1 cellular context compared by ENCODE assay signal in the genomic region with DNA sequence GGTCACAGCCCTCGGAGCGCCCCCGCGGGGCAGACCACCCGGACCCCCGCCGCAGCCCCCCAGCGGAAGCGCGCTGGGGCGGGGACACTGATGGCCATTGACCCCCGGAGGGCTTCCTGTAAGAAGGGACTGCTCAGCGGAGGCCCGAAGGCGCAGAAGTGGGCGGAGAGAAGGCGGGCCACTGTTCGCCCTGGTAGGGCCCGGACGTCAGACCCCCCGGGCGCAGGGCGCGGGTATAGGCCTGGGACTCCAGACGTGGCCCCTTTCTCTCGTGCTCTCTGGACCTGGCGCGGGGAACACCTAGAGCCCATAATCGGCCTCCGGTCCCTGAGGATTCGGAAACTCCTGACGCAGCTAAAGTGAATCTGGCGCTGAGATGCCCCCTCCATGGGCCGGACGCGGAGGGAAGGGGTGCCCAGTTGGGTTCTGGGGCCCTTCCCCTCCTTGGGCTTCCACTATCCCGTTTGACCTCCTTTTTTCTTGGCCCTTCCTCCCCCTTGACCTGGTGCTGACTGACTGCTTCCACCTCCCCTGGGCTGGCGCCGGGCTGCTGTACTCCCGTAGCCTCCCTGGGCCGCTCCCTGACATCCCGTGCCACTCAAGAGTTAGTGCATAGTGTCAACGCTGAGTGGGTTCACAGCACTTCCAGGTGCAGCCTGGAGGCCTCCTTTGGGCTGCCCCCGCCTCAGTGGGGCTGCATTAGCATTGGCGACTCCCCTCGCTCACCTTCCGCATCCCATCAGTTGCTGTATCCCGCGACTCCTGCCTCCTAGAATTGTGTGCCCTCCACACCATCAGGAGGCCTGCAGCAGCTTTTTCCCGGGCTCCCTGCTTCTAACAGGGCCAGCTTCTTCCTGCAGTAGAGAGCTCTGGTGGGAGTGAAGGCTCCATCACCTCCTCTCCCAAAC.
TF ChIP-seq lines count a peak whose summit lies in the region.

No MANE protein-coding gene starts in this region.

TF ChIP-seq in HepG2, 621 proteins besides CTCF, POLR2A, EP300 and RAD21 (continued from another document):
- TF ChIP-seq ARID4A (CRISPR knock-in tag; IDR thresholded peaks at IDR 0.05; ENCODE audit: borderline replicate concordance): 0 out of 2 replicates have a peak, but pooled peaks have one; percentile 13
- TF ChIP-seq, protein P1, sequence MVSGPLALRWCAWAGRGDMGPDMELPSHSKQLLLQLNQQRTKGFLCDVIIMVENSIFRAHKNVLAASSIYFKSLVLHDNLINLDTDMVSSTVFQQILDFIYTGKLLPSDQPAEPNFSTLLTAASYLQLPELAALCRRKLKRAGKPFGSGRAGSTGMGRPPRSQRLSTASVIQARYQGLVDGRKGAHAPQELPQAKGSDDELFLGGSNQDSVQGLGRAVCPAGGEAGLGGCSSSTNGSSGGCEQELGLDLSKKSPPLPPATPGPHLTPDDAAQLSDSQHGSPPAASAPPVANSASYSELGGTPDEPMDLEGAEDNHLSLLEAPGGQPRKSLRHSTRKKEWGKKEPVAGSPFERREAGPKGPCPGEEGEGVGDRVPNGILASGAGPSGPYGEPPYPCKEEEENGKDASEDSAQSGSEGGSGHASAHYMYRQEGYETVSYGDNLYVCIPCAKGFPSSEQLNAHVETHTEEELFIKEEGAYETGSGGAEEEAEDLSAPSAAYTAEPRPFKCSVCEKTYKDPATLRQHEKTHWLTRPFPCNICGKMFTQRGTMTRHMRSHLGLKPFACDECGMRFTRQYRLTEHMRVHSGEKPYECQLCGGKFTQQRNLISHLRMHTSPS (CRISPR knock-in tag; IDR thresholded peaks at IDR 0.05; ENCODE audit: low read depth): no peak
- TF ChIP-seq CERS6 (CRISPR knock-in tag; IDR thresholded peaks at IDR 0.05): 0 out of 2 replicates have a peak, but pooled peaks have one; percentile 19
